In genomic region chr5:77133061-77133758, GRCh38 we compare ENCODE assay signal across 10 cellular contexts. TPM values are rescaled to one million over a fixed set of nuclear protein-coding genes. Genes with fewer than 3 reads are reported as not detected.
DNase-seq lines count a peak whose midpoint lies in the region; ATAC-seq and TF ChIP-seq lines count a peak whose summit lies in the region.
"Had no signal": no experiment of that assay in that cellular context is flagged by ENCODE, and none has a peak within 500 bp of the region (broad histone marks: within the 10 kb centered on the region; RNA-seq: fewer than 3 reads in every experiment).

No MANE protein-coding gene starts in this region.

- no peaks in the 10 kb centered on the region for H3K36me3 Mint-ChIP-seq in CD14-positive monocyte

- TF ChIP-seq POLR2A in uterus (IDR thresholded peaks at IDR 0.05), result no peak

- H3K4me1 Mint-ChIP-seq in CD14-positive monocyte, result peaks cover 6% of the 10 kb centered on the region

- no peaks in the 10 kb centered on the region for H3K9me3 Mint-ChIP-seq in CD14-positive monocyte
- H3K9me3 Mint-ChIP-seq: activated T-cell treated with anti-CD3 and anti-CD28 coated beads, Interleukin-2, amount 50 U/mL, for 72 hours had no signal

- no peak overlapping the region for H3K4me3 ChIP-seq in uterus
- H3K4me3 ChIP-seq: BLaER1 treated with 17β-estradiol and CSF1 and Interleukin-3, amounts not matched to agents 10 nM and 100 nM had no signal

- no peak overlapping the region for H3K4me3 Mint-ChIP-seq in CD14-positive monocyte
- H3K4me3 Mint-ChIP-seq: activated T-cell treated with anti-CD3 and anti-CD28 coated beads, Interleukin-2, amount 50 U/mL, for 72 hours had no signal

- DNase-seq in NCI-H345 (lab: John Stamatoyannopoulos, UW) (peak; percentile 17), NCI-H345 treated with DMSO at 0.1 percent for 48 hours (lab: John Stamatoyannopoulos, UW; ENCODE audit: unreplicated experiment) (no peak), brain pericyte (ENCODE audit: low read depth, low spot score) (peak; percentile 94), uterus (peak; percentile 72 to 90), CD14-positive monocyte (ENCODE audit: low spot score) (no peak)
- DNase-seq: activated T-cell treated with anti-CD3 and anti-CD28 coated beads, Interleukin-2, amount 50 U/mL, for 72 hours had no signal

- H3K36me3 ChIP-seq in uterus, result no peaks in the 10 kb centered on the region

- ATAC-seq in HG03432 (IDR thresholded peaks at IDR 0.05; ENCODE audit: unreplicated experiment) (no peak), GM21529 (IDR thresholded peaks at IDR 0.05; ENCODE audit: unreplicated experiment) (no peak)

- no peak overlapping the region for H3K27ac Mint-ChIP-seq in CD14-positive monocyte
- H3K27ac Mint-ChIP-seq: activated T-cell treated with anti-CD3 and anti-CD28 coated beads, Interleukin-2, amount 50 U/mL, for 72 hours had no signal

- H3K27me3 Mint-ChIP-seq in CD14-positive monocyte (ENCODE audit: low read depth in 3 of 3), result no peaks in the 10 kb centered on the region

- H3K9me3 ChIP-seq in uterus, result no peaks in the 10 kb centered on the region
- H3K9me3 ChIP-seq: BLaER1 treated with 17β-estradiol and CSF1 and Interleukin-3, amounts not matched to agents 10 nM and 100 nM had no signal

- H3K27ac ChIP-seq in layer of hippocampus (ENCODE audit: low read depth, low read length), result peak overlapping the region; percentile 58
- peak overlapping the region; percentile 67 to 72 for H3K27ac ChIP-seq in uterus
- H3K27ac ChIP-seq: BLaER1 treated with 17β-estradiol and CSF1 and Interleukin-3, amounts not matched to agents 10 nM and 100 nM had no signal

- TF ChIP-seq CTCF in uterus (IDR thresholded peaks at IDR 0.05) (no peak), CD14-positive monocyte (IDR thresholded peaks at IDR 0.05) (no peak)

- intact Hi-C loops in uterus (cut with DNase I; ENCODE audit: low total_unique reads) (no loop called here), CD14-positive monocyte (cut with micrococcal nuclease) (no loop called here)

- H3K4me1 ChIP-seq in uterus, result peaks cover 4 to 6% of the 10 kb centered on the region in 2 donors

- H3K27me3 ChIP-seq in layer of hippocampus (ENCODE audit: control insufficient read depth, insufficient read depth, low read length) (no peaks in the 10 kb centered on the region), uterus (no peaks in the 10 kb centered on the region)
- H3K27me3 ChIP-seq: BLaER1 treated with 17β-estradiol and CSF1 and Interleukin-3, amounts not matched to agents 10 nM and 100 nM had no signal

RNA-seq across cellular contexts. Expression of gene ZBED3, which starts 46.1 kb away (rescaled TPM):
- total RNA-seq in uterus, result 10 to 100 TPM in 1 of 4 donors, 1 to 10 TPM in 3; 2.6 to 26.9 (median 4.7) TPM
- 1 to 10 TPM; 1.2 to 1.5 TPM for polyA plus RNA-seq in CD14-positive monocyte

Comparison
In these comparisons a context has a peak if more than half of its experiments do, and no peak if none do; other contexts are left out.
1. DNase-seq: peak in NCI-H345 (single experiment), brain pericyte (single experiment) and uterus (2 of 2); none in NCI-H345 treated with DMSO at 0.1 percent for 48 hours (single experiment) and CD14-positive monocyte (single experiment).